8 cellular contexts compared by ENCODE assay signal in the genomic region with DNA sequence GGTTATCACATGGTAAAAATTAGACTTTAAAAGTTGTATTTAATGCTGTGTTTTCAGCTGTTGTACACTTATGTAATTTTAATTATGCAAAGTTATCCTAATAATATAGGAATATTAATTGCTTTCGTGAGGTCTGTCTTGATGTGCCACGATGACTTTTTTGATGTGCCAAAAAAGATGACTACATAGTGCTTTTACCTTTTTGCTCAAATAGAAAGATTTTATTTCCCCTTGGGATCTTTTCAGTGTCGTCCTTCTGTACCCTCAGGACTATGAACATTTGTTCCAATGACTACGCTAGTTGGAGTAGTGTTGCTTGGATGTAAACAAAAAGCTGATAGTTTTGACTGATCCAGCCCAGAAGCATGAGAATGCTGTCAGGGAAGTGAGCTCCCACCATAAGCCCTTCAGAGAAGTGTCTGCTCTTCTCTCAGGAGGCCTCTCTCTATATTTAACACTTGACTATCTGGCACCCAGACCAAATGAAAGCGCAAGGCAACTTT.
DNase-seq lines count a peak whose midpoint lies in the region; ATAC-seq and TF ChIP-seq lines count a peak whose summit lies in the region.

No MANE protein-coding gene starts in this region.

- peak overlapping the region; percentile 86 for H3K4me3 ChIP-seq in NB4 (ENCODE audit: low read depth, low read length)

- peak overlapping the region; percentile 100 for H3K27ac Mint-ChIP-seq in dendritic cell treated with granulocyte-macrophage colony-stimulating factor and Interleukin-4, amounts not matched to agents 40 ng/mL and 50 ng/mL, for 4 days
- peak overlapping the region; percentile 90 for H3K27ac Mint-ChIP-seq in nephron progenitor cell

- H3K9me3 Mint-ChIP-seq in dendritic cell treated with granulocyte-macrophage colony-stimulating factor and Interleukin-4, amounts not matched to agents 40 ng/mL and 50 ng/mL, for 4 days: no peaks in the 10 kb centered on the region
- H3K9me3 Mint-ChIP-seq in nephron progenitor cell: no peaks in the 10 kb centered on the region

- in situ Hi-C loops in KBM-7 (cut with MboI; ENCODE audit: low pct_unique_long_range_greater_than_20kb, low sequenced_read_pairs): loop anchor here (25.0 kb wide), 2 partner anchors 196 to 846 kb away; no protein-coding TSS in a partner anchor

- TF ChIP-seq CTCF in NB4 (IDR thresholded peaks at IDR 0.05; ENCODE audit: low read depth, low read length): no peak
- no peak for TF ChIP-seq CTCF in nephron progenitor cell (IDR thresholded peaks at IDR 0.05)

- H3K36me3 Mint-ChIP-seq in dendritic cell treated with granulocyte-macrophage colony-stimulating factor and Interleukin-4, amounts not matched to agents 40 ng/mL and 50 ng/mL, for 4 days (ENCODE audit: low read depth): peaks cover 43% of the 10 kb centered on the region
- H3K36me3 Mint-ChIP-seq in nephron progenitor cell (ENCODE audit: low read depth): peaks cover 8% of the 10 kb centered on the region

- DNase-seq in CD1c-positive myeloid dendritic cell (ENCODE audit: extremely low spot score) (peak; percentile 46), NB4 (ENCODE audit: low read depth) (peak; percentile 28), nephron progenitor cell (no peak), KBM-7 (no peak), AG08395 (ENCODE audit: low spot score) (no peak), NCI-H774 (lab: John Stamatoyannopoulos, UW) (no peak)

- H3K4me3 Mint-ChIP-seq in dendritic cell treated with granulocyte-macrophage colony-stimulating factor and Interleukin-4, amounts not matched to agents 40 ng/mL and 50 ng/mL, for 4 days: peak overlapping the region; percentile 17
- peak overlapping the region; percentile 94 for H3K4me3 Mint-ChIP-seq in nephron progenitor cell

- intact Hi-C loops in dendritic cell treated with granulocyte-macrophage colony-stimulating factor and Interleukin-4, amounts not matched to agents 40 ng/mL and 50 ng/mL, for 4 days (cut with micrococcal nuclease): loop anchor here (1.0 to 5.0 kb wide), 5 partner anchors 59 to 825 kb away; partner anchors contain the start of genes PPIL6 and SMPD2

- peaks cover 37% of the 10 kb centered on the region for H3K4me1 Mint-ChIP-seq in dendritic cell treated with granulocyte-macrophage colony-stimulating factor and Interleukin-4, amounts not matched to agents 40 ng/mL and 50 ng/mL, for 4 days (ENCODE audit: low read depth)
- peaks cover 41% of the 10 kb centered on the region for H3K4me1 Mint-ChIP-seq in nephron progenitor cell

- ATAC-seq in HG02884 (IDR thresholded peaks at IDR 0.05; ENCODE audit: unreplicated experiment): no peak

- H3K27me3 Mint-ChIP-seq in dendritic cell treated with granulocyte-macrophage colony-stimulating factor and Interleukin-4, amounts not matched to agents 40 ng/mL and 50 ng/mL, for 4 days: no peaks in the 10 kb centered on the region
- peaks cover 10% of the 10 kb centered on the region for H3K27me3 Mint-ChIP-seq in nephron progenitor cell (ENCODE audit: low read depth, poor library complexity)

- no peak for TF ChIP-seq POLR2A in NB4 (IDR thresholded peaks at IDR 0.05; ENCODE audit: extremely low read depth, insufficient read length)

Comparison
In these comparisons a context has a peak if more than half of its experiments do, and no peak if none do; other contexts are left out.
1. DNase-seq: peak in CD1c-positive myeloid dendritic cell (single experiment) and NB4 (single experiment); none in nephron progenitor cell (single experiment), KBM-7 (single experiment), AG08395 (single experiment) and NCI-H774 (single experiment).